In the genomic region with DNA sequence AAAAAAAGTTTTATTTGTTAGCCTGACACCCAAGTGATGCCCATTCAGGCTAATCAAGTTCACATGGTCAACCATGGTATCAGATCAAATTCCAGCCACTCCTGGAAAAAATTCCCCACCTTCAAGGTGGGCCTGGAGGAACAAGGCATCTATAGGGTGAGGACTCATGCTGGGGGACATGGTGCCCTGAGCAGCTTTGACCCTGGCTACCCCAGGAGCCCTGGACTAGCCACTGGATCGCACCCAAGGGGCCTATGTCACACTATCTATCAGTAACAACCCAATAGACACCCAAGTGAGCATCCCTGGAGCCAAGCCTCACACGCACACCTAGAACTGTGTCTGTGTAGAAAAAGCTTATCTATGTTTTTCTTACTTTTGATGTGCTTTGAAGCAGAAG, we compare ENCODE assay signal across 26 cellular contexts.
"Had no signal": no experiment of that assay in that cellular context is flagged by ENCODE, and none has a peak within 500 bp of the region (broad histone marks: within the 10 kb centered on the region; RNA-seq: fewer than 3 reads in every experiment).

No MANE protein-coding gene starts in this region.

- H3K27me3 ChIP-seq: neural progenitor cell, ovary, right atrium auricular region, right lobe of liver, stomach, testis, tibial artery, upper lobe of right lung had no signal

- DNase-seq: hypothalamus; immature natural killer cell; left ventricle myocardium inferior; mesendoderm; naive B cell; natural killer cell; nephron progenitor cell; occipital lobe; ovary; right lobe of liver; stimulated activated CD4-positive, alpha-beta T cell treated with anti-CD3 and anti-CD28 coated beads, Interleukin-1b, Interleukin-23, amount 100 ng/mL, for 48 hours; stimulated activated CD4-positive, alpha-beta T cell treated with anti-CD3 and anti-CD28 coated beads, Interleukin-4, amount 100 ng/mL, for 1 hour; stimulated activated naive B cell treated with anti-CD40 and anti-IgM and Interleukin-4, amounts not matched to agents 10 μg/mL and 1 μg/mL and 100 μg/mL, for 72 hours; stimulated activated naive CD8-positive, alpha-beta T cell treated with anti-CD3 and anti-CD28 coated beads, Interleukin-15, Interleukin-2, amounts not matched to agents 100 U/mL and 50 U/mL, for 24 hours; stomach; testis; tibial artery; trophoblast cell; upper lobe of right lung had no signal

- H3K36me3 ChIP-seq: left ventricle myocardium inferior, neural progenitor cell, neutrophil, ovary, right atrium auricular region, right lobe of liver, stomach, tibial artery, upper lobe of right lung had no signal

- H2AFZ ChIP-seq: neural progenitor cell had no signal

- H3K4me2 ChIP-seq: neural progenitor cell, smooth muscle cell had no signal

- H3K27ac ChIP-seq: left ventricle myocardium inferior, neural progenitor cell, neutrophil, ovary, right atrium auricular region, right lobe of liver, stomach, testis, tibial artery, upper lobe of right lung had no signal

- H3K9me3 ChIP-seq: neutrophil, ovary, right lobe of liver, testis, upper lobe of right lung had no signal

- FAIRE-seq: islet of Langerhans, urothelium cell line had no signal

- H3K4me3 ChIP-seq: left ventricle myocardium inferior, lung, neural progenitor cell, ovary, right atrium auricular region, right lobe of liver, smooth muscle cell, stomach, testis, tibial artery, upper lobe of right lung had no signal
